Comparison of ENCODE assay signal across 16 cellular contexts in genomic region chr11:74009675-74010305, GRCh38. TPM values are rescaled to one million over a fixed set of nuclear protein-coding genes. Genes with fewer than 3 reads are reported as not detected.
DNase-seq lines count a peak whose midpoint lies in the region; ATAC-seq and TF ChIP-seq lines count a peak whose summit lies in the region.
"Had no signal": no experiment of that assay in that cellular context is flagged by ENCODE, and none has a peak within 500 bp of the region (broad histone marks: within the 10 kb centered on the region; RNA-seq: fewer than 3 reads in every experiment).

No MANE protein-coding gene starts in this region.

- no peak for DNase-seq in T-helper 1 cell
- DNase-seq in CD4-positive, CD25-positive, alpha-beta regulatory T cell: no peak
- DNase-seq in naive thymus-derived CD8-positive, alpha-beta T cell: no peak
- DNase-seq in BE2C: no peak
- no peak for DNase-seq in HPDE6-E6E7 (ENCODE audit: extremely low spot score)
- DNase-seq: activated gamma-delta T cell treated with Interleukin-2 at 50 U/mL for 16 hours; effector CD8-positive, alpha-beta T cell; left cardiac atrium; testis had no signal

- no peaks in the 10 kb centered on the region for H3K36me3 ChIP-seq in CD4-positive, CD25-positive, alpha-beta regulatory T cell (ENCODE audit: control insufficient read depth, insufficient read depth, low read length)
- H3K36me3 ChIP-seq in BE2C: no peaks in the 10 kb centered on the region

- H3K27me3 ChIP-seq in CD4-positive, CD25-positive, alpha-beta regulatory T cell (ENCODE audit: control insufficient read depth, insufficient read depth, low read length): no peaks in the 10 kb centered on the region
- no peaks in the 10 kb centered on the region for H3K27me3 ChIP-seq in BE2C
- H3K27me3 ChIP-seq: hepatocyte, testis had no signal

- H3K36me3 Mint-ChIP-seq in T-helper 1 cell treated with Interleukin-12 subunit alpha and Interleukin-12 subunit beta and Interleukin-4 antibody, amounts not matched to agents 30 μg/mL and 1 μg/mL, for 36 hours (ENCODE audit: low read depth): peaks cover 13% of the 10 kb centered on the region
- H3K36me3 Mint-ChIP-seq in CD4-positive, CD25-positive, alpha-beta regulatory T cell: peaks cover 3% of the 10 kb centered on the region
- peaks cover 29% of the 10 kb centered on the region for H3K36me3 Mint-ChIP-seq in activated T-helper 17 cell treated with anti-CD3 and anti-CD28 coated beads, Interleukin-2, amount 50 U/mL, for 72 hours (ENCODE audit: low read depth)
- H3K36me3 Mint-ChIP-seq in naive thymus-derived CD8-positive, alpha-beta T cell: peaks cover 0 to 3% (median 2%) of the 10 kb centered on the region in 3 donors

- no peaks in the 10 kb centered on the region for H3K9me3 ChIP-seq in CD4-positive, CD25-positive, alpha-beta regulatory T cell (ENCODE audit: control insufficient read depth in 2 of 2, low read length in 2 of 2)
- H3K9me3 ChIP-seq in BE2C: no peaks in the 10 kb centered on the region
- H3K9me3 ChIP-seq: testis had no signal

- no peaks in the 10 kb centered on the region for H3K27me3 Mint-ChIP-seq in T-helper 1 cell treated with Interleukin-12 subunit alpha and Interleukin-12 subunit beta and Interleukin-4 antibody, amounts not matched to agents 30 μg/mL and 1 μg/mL, for 36 hours (ENCODE audit: low read depth)
- no peaks in the 10 kb centered on the region for H3K27me3 Mint-ChIP-seq in CD4-positive, CD25-positive, alpha-beta regulatory T cell
- H3K27me3 Mint-ChIP-seq in activated T-helper 17 cell treated with anti-CD3 and anti-CD28 coated beads, Interleukin-2, amount 50 U/mL, for 72 hours: no peaks in the 10 kb centered on the region
- no peaks in the 10 kb centered on the region for H3K27me3 Mint-ChIP-seq in naive thymus-derived CD8-positive, alpha-beta T cell
- H3K27me3 Mint-ChIP-seq: progenitor cell of endocrine pancreas had no signal

- no peak overlapping the region for H3K4me3 ChIP-seq in CD4-positive, CD25-positive, alpha-beta regulatory T cell (ENCODE audit: low read depth, low read length)
- no peak overlapping the region for H3K4me3 ChIP-seq in BE2C (ENCODE audit: low read depth, low read length)
- H3K4me3 ChIP-seq: hepatocyte, testis had no signal

- no peaks in the 10 kb centered on the region for H3K9me3 Mint-ChIP-seq in T-helper 1 cell treated with Interleukin-12 subunit alpha and Interleukin-12 subunit beta and Interleukin-4 antibody, amounts not matched to agents 30 μg/mL and 1 μg/mL, for 36 hours
- no peaks in the 10 kb centered on the region for H3K9me3 Mint-ChIP-seq in CD4-positive, CD25-positive, alpha-beta regulatory T cell
- H3K9me3 Mint-ChIP-seq in activated T-helper 17 cell treated with anti-CD3 and anti-CD28 coated beads, Interleukin-2, amount 50 U/mL, for 72 hours: peaks cover 4% of the 10 kb centered on the region
- no peaks in the 10 kb centered on the region for H3K9me3 Mint-ChIP-seq in naive thymus-derived CD8-positive, alpha-beta T cell

- peak overlapping the region; percentile 13 for H3K4me3 Mint-ChIP-seq in T-helper 1 cell treated with Interleukin-12 subunit alpha and Interleukin-12 subunit beta and Interleukin-4 antibody, amounts not matched to agents 30 μg/mL and 1 μg/mL, for 36 hours
- peak overlapping the region in 3 of 4 donors; percentile 23 to 86 (median 66) for H3K4me3 Mint-ChIP-seq in CD4-positive, CD25-positive, alpha-beta regulatory T cell
- peak overlapping the region; percentile 78 for H3K4me3 Mint-ChIP-seq in activated T-helper 17 cell treated with anti-CD3 and anti-CD28 coated beads, Interleukin-2, amount 50 U/mL, for 72 hours
- peak overlapping the region in 5 of 10 donors; percentile 16 to 82 (median 61) for H3K4me3 Mint-ChIP-seq in naive thymus-derived CD8-positive, alpha-beta T cell

- POLR2A ChIA-PET in naive thymus-derived CD8-positive, alpha-beta T cell (lab: Charles Lee): interaction anchor here (0.6 to 15.0 kb wide), 7 partner anchors 10 to 46 kb away, joined by 3 to 452 read pairs (median 3); partner anchors contain the start of gene UCP2

- peak overlapping the region; percentile 88 for H3K27ac Mint-ChIP-seq in T-helper 1 cell treated with Interleukin-12 subunit alpha and Interleukin-12 subunit beta and Interleukin-4 antibody, amounts not matched to agents 30 μg/mL and 1 μg/mL, for 36 hours
- H3K27ac Mint-ChIP-seq in CD4-positive, CD25-positive, alpha-beta regulatory T cell: peak overlapping the region; percentile 90 to 94 (median 93)
- peak overlapping the region; percentile 99 for H3K27ac Mint-ChIP-seq in activated T-helper 17 cell treated with anti-CD3 and anti-CD28 coated beads, Interleukin-2, amount 50 U/mL, for 72 hours
- H3K27ac Mint-ChIP-seq in naive thymus-derived CD8-positive, alpha-beta T cell: peak overlapping the region; percentile 90 to 99 (median 95)

- no peak for ATAC-seq in CD4-positive, CD25-positive, alpha-beta regulatory T cell (ENCODE audit: low read depth in 2 of 2)
- no peak for ATAC-seq in activated T-helper 17 cell treated with anti-CD3 and anti-CD28 coated beads, Interleukin-2, amount 50 U/mL, for 72 hours (replicated peaks)
- ATAC-seq in naive thymus-derived CD8-positive, alpha-beta T cell: no peak
- no peak for ATAC-seq in GM18868 (IDR thresholded peaks at IDR 0.05; ENCODE audit: unreplicated experiment)

- H3K4me1 ChIP-seq in CD4-positive, CD25-positive, alpha-beta regulatory T cell (ENCODE audit: control insufficient read depth, insufficient read depth, low read length, poor library complexity, severe bottlenecking): peaks cover 99% of the 10 kb centered on the region
- H3K4me1 ChIP-seq in BE2C: no peaks in the 10 kb centered on the region
- H3K4me1 ChIP-seq: testis had no signal

- peaks cover 68% of the 10 kb centered on the region for H3K4me1 Mint-ChIP-seq in T-helper 1 cell treated with Interleukin-12 subunit alpha and Interleukin-12 subunit beta and Interleukin-4 antibody, amounts not matched to agents 30 μg/mL and 1 μg/mL, for 36 hours (ENCODE audit: low read depth)
- H3K4me1 Mint-ChIP-seq in CD4-positive, CD25-positive, alpha-beta regulatory T cell: peaks cover 24 to 95% (median 66%) of the 10 kb centered on the region in 4 donors
- peaks cover 45% of the 10 kb centered on the region for H3K4me1 Mint-ChIP-seq in activated T-helper 17 cell treated with anti-CD3 and anti-CD28 coated beads, Interleukin-2, amount 50 U/mL, for 72 hours
- H3K4me1 Mint-ChIP-seq in naive thymus-derived CD8-positive, alpha-beta T cell: peaks cover 53 to 96% (median 89%) of the 10 kb centered on the region in 4 donors

- peak overlapping the region; percentile 75 for H3K27ac ChIP-seq in CD4-positive, CD25-positive, alpha-beta regulatory T cell (ENCODE audit: insufficient read depth, low read length, poor library complexity, severe bottlenecking)
- H3K27ac ChIP-seq: 22Rv1, C4-2B, hepatocyte, testis had no signal

- TF ChIP-seq CTCF in BE2C (IDR thresholded peaks at IDR 0.05; ENCODE audit: low read depth, low read length): no peak

RNA-seq across cellular contexts. Expression of gene UCP3, which starts 0.9 kb away (rescaled TPM):
- 5.6 TPM for total RNA-seq in CD4-positive, CD25-positive, alpha-beta regulatory T cell
- under 1 TPM; 0.16 to 0.34 (median 0.24) TPM for polyA plus RNA-seq in CD4-positive, CD25-positive, alpha-beta regulatory T cell
- total RNA-seq in activated T-helper 17 cell treated with anti-CD3 and anti-CD28 coated beads, Interleukin-2, amount 50 U/mL, for 72 hours: 1 to 10 TPM; 4.3 to 6.6 TPM
- total RNA-seq in naive thymus-derived CD8-positive, alpha-beta T cell: 1 to 10 TPM; 6.8 to 7.5 TPM
- under 1 TPM in 2 of 3 donors, not detected in 1; 0.50 to 0.76 TPM for polyA plus RNA-seq in naive thymus-derived CD8-positive, alpha-beta T cell
- 0.32 TPM for polyA plus RNA-seq in BE2C (2012; ENCODE audit: insufficient read depth, insufficient read length, low read depth)
- polyA plus RNA-seq: hepatocyte had no signal

RNA-seq across cellular contexts. Expression of gene UCP2, which starts 27.1 kb away (rescaled TPM):
- 850 TPM for total RNA-seq in CD4-positive, CD25-positive, alpha-beta regulatory T cell
- polyA plus RNA-seq in CD4-positive, CD25-positive, alpha-beta regulatory T cell: 1,000 to 10,000 TPM; 1,262 to 2,276 (median 1,740) TPM
- total RNA-seq in activated T-helper 17 cell treated with anti-CD3 and anti-CD28 coated beads, Interleukin-2, amount 50 U/mL, for 72 hours: 100 to 1,000 TPM; 199 to 269 TPM
- 100 to 1,000 TPM; 388 to 396 TPM for total RNA-seq in naive thymus-derived CD8-positive, alpha-beta T cell
- 1,000 to 10,000 TPM in 2 of 3 donors, 100 to 1,000 TPM in 1; 998 to 1,325 (median 1,191) TPM for polyA plus RNA-seq in naive thymus-derived CD8-positive, alpha-beta T cell
- polyA plus RNA-seq in BE2C (2012; ENCODE audit: insufficient read depth, insufficient read length, low read depth): 53.1 TPM

RNA-seq across cellular contexts. Expression of gene DNAJB13, which starts 59.0 kb away (rescaled TPM):
- not detected for total RNA-seq in CD4-positive, CD25-positive, alpha-beta regulatory T cell
- under 1 TPM in 2 of 4 donors, not detected in 2; 0.32 to 0.33 TPM for polyA plus RNA-seq in CD4-positive, CD25-positive, alpha-beta regulatory T cell
- 1 to 10 TPM in 1 of 2 donors, not detected in 1; 1.2 TPM for total RNA-seq in activated T-helper 17 cell treated with anti-CD3 and anti-CD28 coated beads, Interleukin-2, amount 50 U/mL, for 72 hours
- under 1 TPM; 0.22 to 0.60 TPM for total RNA-seq in naive thymus-derived CD8-positive, alpha-beta T cell
- polyA plus RNA-seq in naive thymus-derived CD8-positive, alpha-beta T cell: under 1 TPM; 0.16 to 0.51 (median 0.46) TPM
- not detected for polyA plus RNA-seq in BE2C (2012; ENCODE audit: insufficient read depth, insufficient read length, low read depth)
- total RNA-seq: left cardiac atrium had no signal
- polyA plus RNA-seq: hepatocyte had no signal
